Comparison of ENCODE assay signal across 1 cellular context in the genomic region with DNA sequence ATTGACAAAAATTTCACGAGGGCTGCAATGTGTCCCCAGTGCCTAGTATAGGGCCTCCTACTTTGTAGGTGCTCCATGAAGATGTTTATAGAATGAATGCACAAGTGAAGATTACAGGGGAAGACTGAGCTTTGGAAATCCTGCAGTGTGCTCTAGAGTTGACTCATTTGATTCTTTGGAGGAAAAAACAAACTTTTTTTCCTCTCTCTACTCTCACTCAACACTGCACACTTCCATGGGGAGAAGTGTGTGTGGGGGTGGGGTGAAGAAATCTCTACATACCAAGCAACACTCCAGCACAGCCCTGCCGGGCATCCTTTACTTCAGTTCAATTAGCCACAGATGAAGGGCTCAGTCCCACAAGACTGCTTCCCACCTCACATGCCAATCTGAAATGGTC.
TF ChIP-seq lines count a peak whose summit lies in the region.

No MANE protein-coding gene starts in this region.

TF ChIP-seq in IMR-90, 13 proteins besides CTCF, POLR2A, EP300 and RAD21 (continued from another document):
- TF ChIP-seq, protein P1, sequence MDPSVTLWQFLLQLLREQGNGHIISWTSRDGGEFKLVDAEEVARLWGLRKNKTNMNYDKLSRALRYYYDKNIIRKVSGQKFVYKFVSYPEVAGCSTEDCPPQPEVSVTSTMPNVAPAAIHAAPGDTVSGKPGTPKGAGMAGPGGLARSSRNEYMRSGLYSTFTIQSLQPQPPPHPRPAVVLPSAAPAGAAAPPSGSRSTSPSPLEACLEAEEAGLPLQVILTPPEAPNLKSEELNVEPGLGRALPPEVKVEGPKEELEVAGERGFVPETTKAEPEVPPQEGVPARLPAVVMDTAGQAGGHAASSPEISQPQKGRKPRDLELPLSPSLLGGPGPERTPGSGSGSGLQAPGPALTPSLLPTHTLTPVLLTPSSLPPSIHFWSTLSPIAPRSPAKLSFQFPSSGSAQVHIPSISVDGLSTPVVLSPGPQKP (IDR thresholded peaks at IDR 0.05; ENCODE audit: borderline replicate concordance, low read depth, low read length): no peak
- TF ChIP-seq FOS (IDR thresholded peaks at IDR 0.05; ENCODE audit: low read depth, low read length) (no peak), MXI1 (IDR thresholded peaks at IDR 0.05; ENCODE audit: borderline replicate concordance, low read depth, low read length) (no peak), CEBPB (IDR thresholded peaks at IDR 0.05; ENCODE audit: low read depth, low read length) (no peak), NFE2L2 (IDR thresholded peaks at IDR 0.05; ENCODE audit: low read depth, low read length) (no peak), RFX5 (IDR thresholded peaks at IDR 0.05; ENCODE audit: low read depth, low read length) (no peak)
